In genomic region chr16:88596477-88596876, GRCh38 we compare ENCODE assay signal across 1 cellular context.
TF ChIP-seq lines count a peak whose summit lies in the region.

No MANE protein-coding gene starts in this region.

TF ChIP-seq in HepG2, 621 proteins besides CTCF, POLR2A, EP300 and RAD21:
- no peak for TF ChIP-seq HMG20A (CRISPR knock-in tag; IDR thresholded peaks at IDR 0.05; ENCODE audit: borderline replicate concordance)
- TF ChIP-seq ZNF549 (CRISPR knock-in tag; IDR thresholded peaks at IDR 0.05) = no peak
- peak; percentile 57; the same call in 1 of the 2 replicates for TF ChIP-seq ATF7 (IDR thresholded peaks at IDR 0.05)
- no peak for TF ChIP-seq ATF7 (CRISPR knock-in tag; IDR thresholded peaks at IDR 0.05)
- TF ChIP-seq MAFF (IDR thresholded peaks at IDR 0.05; ENCODE audit: low read depth, low read length) = 0 out of 2 replicates have a peak, but pooled peaks have one; percentile 10
- no peak for TF ChIP-seq ZNF800 (CRISPR knock-in tag; IDR thresholded peaks at IDR 0.05)
- TF ChIP-seq CEBPG (CRISPR knock-in tag; IDR thresholded peaks at IDR 0.05) = peak; percentile 86
- peak; percentile 69; the same call in 1 of the 2 replicates for TF ChIP-seq CEBPB (IDR thresholded peaks at IDR 0.05; ENCODE audit: borderline replicate concordance, low read depth, low read length)
- TF ChIP-seq MAFK (conservative IDR thresholded peaks at IDR 0.05 in 1 of 2, IDR thresholded peaks at IDR 0.05 in 1 of 2; ENCODE audit: low read length in 2 of 2) = peak in 1 of 2 experiments; percentile 38; a peak in 2 of 4 replicates
- TF ChIP-seq ZNF770 (CRISPR knock-in tag; IDR thresholded peaks at IDR 0.05) = peak; percentile 97
- TF ChIP-seq ZNF557 (CRISPR knock-in tag; IDR thresholded peaks at IDR 0.05) = no peak
- no peak for TF ChIP-seq FOSL2 (CRISPR knock-in tag; IDR thresholded peaks at IDR 0.05)
- no peak for TF ChIP-seq ZSCAN5A (CRISPR knock-in tag; IDR thresholded peaks at IDR 0.05; ENCODE audit: borderline replicate concordance)
- 0 out of 2 replicates have a peak, but pooled peaks have one; percentile 58 for TF ChIP-seq ZMYM3 (CRISPR knock-in tag; IDR thresholded peaks at IDR 0.05)
- no peak for TF ChIP-seq PCBP1 (IDR thresholded peaks at IDR 0.05; ENCODE audit: borderline replicate concordance, low read depth, low read length)
- no peak for TF ChIP-seq SOX13 (IDR thresholded peaks at IDR 0.05)
- TF ChIP-seq SOX13 (CRISPR knock-in tag; conservative IDR thresholded peaks at IDR 0.05 in 1 of 2, IDR thresholded peaks at IDR 0.05 in 1 of 2) = peak in 1 of 2 experiments; percentile 18; a peak in 1 of 4 replicates
- peak in 1 of 2 experiments; percentile 60; a peak in 1 of 4 replicates for TF ChIP-seq ATF4 (CRISPR knock-in tag; IDR thresholded peaks at IDR 0.05)
- 0 out of 2 replicates have a peak, but pooled peaks have one; percentile 64 for TF ChIP-seq ATF3 (CRISPR knock-in tag; IDR thresholded peaks at IDR 0.05)
